ENCODE assay signal across 12 cellular contexts in genomic region chr16:85286970-85287814, GRCh38.
A peak's percentile ranks its signal among the peaks of the same experiment; 100 is the strongest.
DNase-seq lines count a peak whose midpoint lies in the region; ATAC-seq and TF ChIP-seq lines count a peak whose summit lies in the region.
"Had no signal": no experiment of that assay in that cellular context is flagged by ENCODE, and none has a peak within 500 bp of the region (broad histone marks: within the 10 kb centered on the region; RNA-seq: fewer than 3 reads in every experiment).

No MANE protein-coding gene starts in this region.

- no peaks in the 10 kb centered on the region for H3K36me3 Mint-ChIP-seq in activated naive CD8-positive, alpha-beta T cell treated with anti-CD3 and anti-CD28 coated beads for 36 hours

- no peak for TF ChIP-seq EP300 in stomach (IDR thresholded peaks at IDR 0.05)

- no peak for TF ChIP-seq POLR2A in stomach (IDR thresholded peaks at IDR 0.05)

- ATAC-seq in HG03565 (IDR thresholded peaks at IDR 0.05; ENCODE audit: unreplicated experiment) (no peak), HG02970 (IDR thresholded peaks at IDR 0.05; ENCODE audit: low FRiP score, unreplicated experiment) (no peak)

- WGBS in stomach, 5 donors, result 77 to 85% (median 81%) methylated on average over 23 to 33 of the region's 33 CpGs

- no peak overlapping the region for H3K27ac Mint-ChIP-seq in activated naive CD8-positive, alpha-beta T cell treated with anti-CD3 and anti-CD28 coated beads for 36 hours

- H3K36me3 ChIP-seq in ascending aorta (no peaks in the 10 kb centered on the region), stomach (no peaks in the 10 kb centered on the region)
- H3K36me3 ChIP-seq: gastroesophageal sphincter had no signal

- no peak for TF ChIP-seq CTCF in ascending aorta (IDR thresholded peaks at IDR 0.05)
- TF ChIP-seq CTCF in stomach (IDR thresholded peaks at IDR 0.05), result no peak

- H3K27me3 Mint-ChIP-seq in activated naive CD8-positive, alpha-beta T cell treated with anti-CD3 and anti-CD28 coated beads for 36 hours, result no peaks in the 10 kb centered on the region

- DNase-seq in GM03348 (ENCODE audit: low spot score) (peak; percentile 64), ascending aorta (ENCODE audit: low spot score in 2 of 2) (no peak), hypothalamus (lab: John Stamatoyannopoulos, UW) (peak in 43 of 51 donors; percentile 10 to 82 (median 60)), stomach (no peak)
- no peak for DNase-seq in activated naive CD8-positive, alpha-beta T cell treated with anti-CD3 and anti-CD28 coated beads for 36 hours
- DNase-seq in activated effector memory CD4-positive, alpha-beta T cell treated with Interleukin-2 at 50 U/mL for 16 hours, result no peak
- DNase-seq: H7, SW 1271 had no signal

- H3K9me3 Mint-ChIP-seq in activated naive CD8-positive, alpha-beta T cell treated with anti-CD3 and anti-CD28 coated beads for 36 hours, result no peaks in the 10 kb centered on the region

- intact Hi-C loops in ascending aorta (cut with DNase I) (no loop called here), stomach (cut with DNase I; ENCODE audit: low total_unique reads) (no loop called here)

- no peak overlapping the region for H3K4me3 Mint-ChIP-seq in activated naive CD8-positive, alpha-beta T cell treated with anti-CD3 and anti-CD28 coated beads for 36 hours

- H3K9me3 ChIP-seq in ascending aorta (no peaks in the 10 kb centered on the region), stomach (no peaks in the 10 kb centered on the region)
- H3K9me3 ChIP-seq: gastroesophageal sphincter had no signal

- H3K27me3 ChIP-seq in ascending aorta (no peaks in the 10 kb centered on the region), stomach (no peaks in the 10 kb centered on the region)
- H3K27me3 ChIP-seq: gastroesophageal sphincter had no signal

- H3K4me3 ChIP-seq in ascending aorta, result peak overlapping the region; percentile 7 to 46
- peak overlapping the region in 1 of 4 donors; percentile 6 for H3K4me3 ChIP-seq in stomach

- H3K4me1 Mint-ChIP-seq in activated naive CD8-positive, alpha-beta T cell treated with anti-CD3 and anti-CD28 coated beads for 36 hours, result no peaks in the 10 kb centered on the region

- H3K4me1 ChIP-seq in ascending aorta (peaks cover 8 to 14% of the 10 kb centered on the region in 2 donors), stomach (peaks cover 11 to 51% (median 47%) of the 10 kb centered on the region in 4 donors)

- H3K27ac ChIP-seq in ascending aorta, result peak overlapping the region; percentile 20 to 57
- peak overlapping the region in 3 of 5 donors; percentile 20 to 60 (median 40) for H3K27ac ChIP-seq in stomach
- H3K27ac ChIP-seq: KMS-11 had no signal

Comparison
In these comparisons a context has a peak if more than half of its experiments do, and no peak if none do; other contexts are left out.
1. DNase-seq: peak in GM03348 (single experiment) and hypothalamus (43 of 51); none in ascending aorta (0 of 2), stomach (single experiment), activated naive CD8-positive, alpha-beta T cell treated with anti-CD3 and anti-CD28 coated beads for 36 hours (single experiment) and activated effector memory CD4-positive, alpha-beta T cell treated with Interleukin-2 at 50 U/mL for 16 hours (single experiment).